Comparison of ENCODE assay signal across 9 cellular contexts in genomic region chrX:56813318-56813837, GRCh38.
DNase-seq lines count a peak whose midpoint lies in the region; ATAC-seq, FAIRE-seq and TF ChIP-seq lines count a peak whose summit lies in the region.
"Had no signal": no experiment of that assay in that cellular context is flagged by ENCODE, and none has a peak within 500 bp of the region (broad histone marks: within the 10 kb centered on the region; RNA-seq: fewer than 3 reads in every experiment).

No MANE protein-coding gene starts in this region.

- H3K9me3 Mint-ChIP-seq in activated CD4-positive, alpha-beta T cell treated with anti-CD3 and anti-CD28 coated beads for 36 hours (ENCODE audit: low read depth) = no peaks in the 10 kb centered on the region
- no peaks in the 10 kb centered on the region for H3K9me3 Mint-ChIP-seq in endothelial cell (ENCODE audit: unreplicated experiment)

- CTCF ChIA-PET in activated CD4-positive, alpha-beta T cell treated with anti-CD3 and anti-CD28 coated beads for 36 hours (lab: Charles Lee) = interaction anchor here (0.9 kb wide), 1 partner anchor 530 kb away, joined by 4 read pairs; no protein-coding TSS in a partner anchor

- peak overlapping the region in 1 of 2 donors; percentile 64 for H3K27ac ChIP-seq in small intestine (ENCODE audit: low read depth in 1 of 2, low read length in 1 of 2)
- H3K27ac ChIP-seq: VCaP had no signal

- H3K36me3 Mint-ChIP-seq in activated CD4-positive, alpha-beta T cell treated with anti-CD3 and anti-CD28 coated beads for 36 hours (ENCODE audit: low read depth) = peaks cover 10% of the 10 kb centered on the region
- peaks cover 3% of the 10 kb centered on the region for H3K36me3 Mint-ChIP-seq in endothelial cell (ENCODE audit: low read depth, unreplicated experiment)

- WGBS in small intestine, 3 donors = 49 to 61% (median 60%) methylated on average over 7 of the region's 7 CpGs

- intact Hi-C loops in activated CD4-positive, alpha-beta T cell treated with anti-CD3 and anti-CD28 coated beads for 36 hours (cut with DNase I, micrococcal nuclease) = loop anchor here (5.0 kb wide), 5 partner anchors 164 to 1099 kb away; partner anchors contain the start of genes SPIN2B (in 1 of the 2), UBQLN2 (in 1 of the 2) and ZXDA (in 1 of the 2)

- TF ChIP-seq CTCF in endothelial cell (IDR thresholded peaks at IDR 0.05; ENCODE audit: unreplicated experiment) = no peak

- H3K4me2 ChIP-seq in skeletal muscle satellite cell (ENCODE audit: low read length) = peak overlapping the region; percentile 62

- H3K36me3 ChIP-seq in skeletal muscle satellite cell (ENCODE audit: insufficient read depth, low read length) (no peaks in the 10 kb centered on the region), small intestine (ENCODE audit: control insufficient read depth in 2 of 2, insufficient read depth in 2 of 2, low read length in 2 of 2) (no peaks in the 10 kb centered on the region)

- H3K9me3 ChIP-seq in skeletal muscle satellite cell (replicated peaks; ENCODE audit: low read length) (no peaks in the 10 kb centered on the region), small intestine (ENCODE audit: control insufficient read depth, low read depth) (no peaks in the 10 kb centered on the region)

- peak overlapping the region; percentile 99 for H3K27ac Mint-ChIP-seq in activated CD4-positive, alpha-beta T cell treated with anti-CD3 and anti-CD28 coated beads for 36 hours
- H3K27ac Mint-ChIP-seq in endothelial cell (ENCODE audit: unreplicated experiment) = peak overlapping the region; percentile 83

- H3K27me3 ChIP-seq in skeletal muscle satellite cell (ENCODE audit: control insufficient read depth, insufficient read depth, low read length) (peaks cover 6% of the 10 kb centered on the region), small intestine (ENCODE audit: control insufficient read depth in 2 of 2, insufficient read depth in 2 of 2, low read length in 2 of 2) (no peaks in the 10 kb centered on the region)

- H3K9ac ChIP-seq in skeletal muscle satellite cell (ENCODE audit: low read depth, low read length) = peak overlapping the region; percentile 62

- FAIRE-seq in small intestine (lab: Jason Lieb, UNC) = no peak
- FAIRE-seq in GM12891 (lab: Jason Lieb, UNC) = no peak

- ATAC-seq in GM19324 (IDR thresholded peaks at IDR 0.05; ENCODE audit: low FRiP score, unreplicated experiment) (peak; percentile 35), HG03442 (IDR thresholded peaks at IDR 0.05; ENCODE audit: unreplicated experiment) (peak; percentile 52), HG03097 (IDR thresholded peaks at IDR 0.05; ENCODE audit: low FRiP score, unreplicated experiment) (no peak)
- peak; percentile 73 for ATAC-seq in activated CD4-positive, alpha-beta T cell treated with anti-CD3 and anti-CD28 coated beads for 36 hours

- TF ChIP-seq POLR2A in GM12891 (IDR thresholded peaks at IDR 0.05; ENCODE audit: low read depth, low read length) = no peak

- H3K4me1 Mint-ChIP-seq in activated CD4-positive, alpha-beta T cell treated with anti-CD3 and anti-CD28 coated beads for 36 hours = peaks cover 47% of the 10 kb centered on the region
- peaks cover 14% of the 10 kb centered on the region for H3K4me1 Mint-ChIP-seq in endothelial cell (ENCODE audit: unreplicated experiment)

- peaks cover 21% of the 10 kb centered on the region for H3K4me1 ChIP-seq in skeletal muscle satellite cell (ENCODE audit: control insufficient read depth, insufficient read depth, low read length)
- H3K4me1 ChIP-seq in small intestine (ENCODE audit: control insufficient read depth in 2 of 2, insufficient read depth in 1 of 2, low read depth in 1 of 2, low read length in 1 of 2) = no peaks in the 10 kb centered on the region

- POLR2A ChIA-PET in activated CD4-positive, alpha-beta T cell treated with anti-CD3 and anti-CD28 coated beads for 36 hours (lab: Charles Lee) = no interaction called here

- peak overlapping the region; percentile 67 for H3K4me3 Mint-ChIP-seq in activated CD4-positive, alpha-beta T cell treated with anti-CD3 and anti-CD28 coated beads for 36 hours
- H3K4me3 Mint-ChIP-seq in endothelial cell (ENCODE audit: unreplicated experiment) = peak overlapping the region; percentile 63

- DNase-seq in activated CD4-positive, alpha-beta T cell treated with anti-CD3 and anti-CD28 coated beads for 36 hours = peak; percentile 67
- DNase-seq in endothelial cell (ENCODE audit: low spot score) = no peak
- no peak for DNase-seq in small intestine
- DNase-seq in GM12891 (ENCODE audit: insufficient read length, low spot score) = no peak

- H3K4me3 ChIP-seq in skeletal muscle satellite cell (ENCODE audit: low read length) (peak overlapping the region; percentile 54), small intestine (ENCODE audit: low read depth in 1 of 2, low read length in 2 of 2) (no peak overlapping the region)

- H3K27me3 Mint-ChIP-seq in activated CD4-positive, alpha-beta T cell treated with anti-CD3 and anti-CD28 coated beads for 36 hours = no peaks in the 10 kb centered on the region
- no peaks in the 10 kb centered on the region for H3K27me3 Mint-ChIP-seq in endothelial cell (ENCODE audit: unreplicated experiment)

TF ChIP-seq in GM12891, 5 proteins besides CTCF, POLR2A, EP300 and RAD21:
- TF ChIP-seq TAF1 (IDR thresholded peaks at IDR 0.05; ENCODE audit: low read depth, low read length) = no peak
- no peak for TF ChIP-seq PAX5 (IDR thresholded peaks at IDR 0.05; ENCODE audit: insufficient read depth, low read length, severe bottlenecking)
- no peak for TF ChIP-seq POU2F2 (IDR thresholded peaks at IDR 0.05; ENCODE audit: low read depth, low read length)
- TF ChIP-seq POLR2AphosphoS5 (IDR thresholded peaks at IDR 0.05; ENCODE audit: low read depth, low read length) = no peak
- no peak for TF ChIP-seq SPI1 (IDR thresholded peaks at IDR 0.05; ENCODE audit: low read depth, low read length)
